In genomic region chr11:61827573-61828378, GRCh38 we compare ENCODE assay signal across 8 cellular contexts. TPM values are rescaled to one million over a fixed set of nuclear protein-coding genes. Genes with fewer than 3 reads are reported as not detected.
DNase-seq lines count a peak whose midpoint lies in the region; FAIRE-seq and TF ChIP-seq lines count a peak whose summit lies in the region.

Gene FADS2 (plus strand): TSS chr11:61828300. CDS start chr11:61828391, 91 bp downstream.

- H3K4me3 ChIP-seq in SU-DHL-6 (ENCODE audit: insufficient read depth, low read length, poor library complexity, severe bottlenecking) (peak within 1 kb of the TSS; percentile 59), left ventricle myocardium inferior (peak within 1 kb of the TSS; percentile 73)

- peak; percentile 61 for FAIRE-seq in urothelium cell line (lab: Jason Lieb, UNC)

- peak within 1 kb of the TSS; percentile 29 for H2AFZ ChIP-seq in SU-DHL-6 (ENCODE audit: low read depth, low read length, severe bottlenecking)

- peak within 1 kb of the TSS; percentile 81 for H3K9ac ChIP-seq in SU-DHL-6 (ENCODE audit: low read length)

- H3K79me2 ChIP-seq in SU-DHL-6 (ENCODE audit: insufficient read depth, low read length), result peaks cover 33% of the 10 kb centered on the region

- H3K27me3 ChIP-seq in SU-DHL-6 (ENCODE audit: low read length), result no peaks in the 10 kb centered on the region
- no peaks in the 10 kb centered on the region for H3K27me3 ChIP-seq in left ventricle myocardium inferior (ENCODE audit: low read depth)

- peaks cover 60% of the 10 kb centered on the region for H3K4me1 ChIP-seq in left ventricle myocardium inferior

- H3K9me3 ChIP-seq in SU-DHL-6 (ENCODE audit: insufficient read depth, low read length) (no peaks in the 10 kb centered on the region), left ventricle myocardium inferior (replicated peaks) (no peaks in the 10 kb centered on the region)

- intact Hi-C loops in left ventricle myocardium inferior (cut with micrococcal nuclease), result no loop called here
- intact Hi-C loops in posterior cingulate gyrus (cut with DNase I), result no loop called here

- H3K36me3 ChIP-seq in SU-DHL-6 (ENCODE audit: low read length), result no peaks in the 10 kb centered on the region
- no peaks in the 10 kb centered on the region for H3K36me3 ChIP-seq in left ventricle myocardium inferior

- DNase-seq in GM04504 (ENCODE audit: low read depth), result peak; percentile 66
- DNase-seq in HEK293T (ENCODE audit: extremely low spot score), result peak; percentile 65
- peak; percentile 96 for DNase-seq in NCI-H1092 treated with DMSO at 0.1 percent for 48 hours (lab: John Stamatoyannopoulos, UW)
- peak; percentile 50 to 98 (median 92) for DNase-seq in amygdala (lab: John Stamatoyannopoulos, UW)
- peak; percentile 92 for DNase-seq in left ventricle myocardium inferior
- DNase-seq in posterior cingulate gyrus, result peak; percentile 86 to 99 (median 98)
- peak; percentile 94 for DNase-seq in urothelium cell line (ENCODE audit: low spot score)

- CTCF ChIA-PET in HEK293T (lab: Yijun Ruan, JAX), result no interaction called here

- H4K20me1 ChIP-seq in SU-DHL-6 (ENCODE audit: low read depth, low read length), result no peaks in the 10 kb centered on the region

- H3F3A ChIP-seq in SU-DHL-6 (ENCODE audit: insufficient read depth), result 0 out of 2 replicates have a peak, but pooled peaks cover 5% of the 10 kb centered on the region

- no peaks in the 10 kb centered on the region for H3K9me2 ChIP-seq in SU-DHL-6 (replicated peaks; ENCODE audit: insufficient read depth, low read length)

- H3K4me2 ChIP-seq in SU-DHL-6 (ENCODE audit: low read depth, low read length, poor library complexity, severe bottlenecking), result peak within 1 kb of the TSS; percentile 84

- peak within 1 kb of the TSS; percentile 75 for H3K27ac ChIP-seq in SU-DHL-6 (ENCODE audit: low read depth, low read length)
- H3K27ac ChIP-seq in left ventricle myocardium inferior (replicated peaks), result peak within 1 kb of the TSS; percentile 89

- TF ChIP-seq CTCF in SU-DHL-6 (IDR thresholded peaks at IDR 0.05; ENCODE audit: insufficient read depth, low read length, poor library complexity, severe bottlenecking) (no peak), left ventricle myocardium inferior (IDR thresholded peaks at IDR 0.05; ENCODE audit: borderline replicate concordance) (peak; percentile 22)

- POLR2A ChIA-PET in HEK293T (lab: Yijun Ruan, JAX), result interaction anchor here (1.0 to 2.1 kb wide), 3 partner anchors 10 to 30 kb away, joined by 3 to 7 read pairs (median 6); no protein-coding TSS in a partner anchor

TF ChIP-seq in HEK293T, 16 proteins besides CTCF, POLR2A, EP300 and RAD21:
- TF ChIP-seq L3MBTL2 (conservative IDR thresholded peaks at IDR 0.05) (peak; percentile 86), TARDBP (IDR thresholded peaks at IDR 0.05) (0 out of 2 replicates have a peak, but pooled peaks have one; percentile 20), ZNF384 (IDR thresholded peaks at IDR 0.05) (no peak)
TF ChIP-seq in HEK293T: peak in this region for 2.

RNA-seq across cellular contexts. Expression of gene FADS2, which starts in this region (rescaled TPM):
- total RNA-seq in left ventricle myocardium inferior, result 25.7 TPM

Comparison
In these comparisons a context has a peak if more than half of its experiments do, and no peak if none do; other contexts are left out.
1. Peak in every context shown above with its lines: DNase-seq, H3K4me3 ChIP-seq and H3K27ac ChIP-seq.